Comparison of ENCODE assay signal across 8 cellular contexts in the genomic region with DNA sequence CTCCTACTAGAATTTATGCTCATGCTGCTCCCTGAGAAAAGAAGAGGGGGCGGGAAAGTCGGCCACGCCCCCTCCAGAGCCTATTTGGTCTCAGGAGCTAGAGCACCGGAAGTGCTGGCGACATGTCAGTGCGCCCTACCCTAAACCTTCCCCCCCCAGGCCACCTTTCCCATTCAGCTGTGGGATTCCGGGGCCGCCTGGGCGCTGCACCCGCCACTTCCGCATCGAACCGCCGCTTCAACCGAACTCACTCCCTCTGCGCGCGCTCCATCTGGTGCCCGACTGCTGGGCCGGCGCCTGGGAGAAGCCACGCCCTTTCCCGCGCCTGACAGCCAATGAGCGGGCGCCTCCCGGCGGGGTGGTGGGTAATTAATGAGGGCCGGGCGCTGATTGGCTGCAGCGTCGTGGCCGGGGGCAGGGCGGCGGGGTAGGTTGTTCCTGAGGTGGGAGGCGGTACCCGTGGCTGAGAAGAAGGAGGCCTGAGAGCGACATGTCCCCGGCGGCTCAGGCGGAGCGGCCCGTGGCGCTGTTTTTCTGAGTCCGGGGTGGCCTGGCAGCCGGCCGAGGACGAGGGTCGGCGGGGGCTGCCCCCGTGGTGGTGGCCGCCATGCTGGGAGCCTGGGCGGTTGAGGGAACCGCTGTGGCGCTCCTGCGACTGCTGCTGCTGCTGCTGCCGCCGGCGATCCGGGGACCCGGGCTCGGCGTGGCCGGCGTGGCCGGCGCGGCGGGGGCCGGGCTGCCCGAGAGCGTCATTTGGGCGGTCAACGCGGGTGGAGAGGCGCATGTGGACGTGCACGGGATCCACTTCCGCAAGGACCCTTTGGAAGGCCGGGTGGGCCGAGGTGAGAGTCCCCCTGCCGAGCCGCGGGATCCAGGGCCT. TPM values are rescaled to one million over a fixed set of nuclear protein-coding genes. Genes with fewer than 3 reads are reported as not detected.
DNase-seq lines count a peak whose midpoint lies in the region; ATAC-seq and TF ChIP-seq lines count a peak whose summit lies in the region.

A gene with protein sequence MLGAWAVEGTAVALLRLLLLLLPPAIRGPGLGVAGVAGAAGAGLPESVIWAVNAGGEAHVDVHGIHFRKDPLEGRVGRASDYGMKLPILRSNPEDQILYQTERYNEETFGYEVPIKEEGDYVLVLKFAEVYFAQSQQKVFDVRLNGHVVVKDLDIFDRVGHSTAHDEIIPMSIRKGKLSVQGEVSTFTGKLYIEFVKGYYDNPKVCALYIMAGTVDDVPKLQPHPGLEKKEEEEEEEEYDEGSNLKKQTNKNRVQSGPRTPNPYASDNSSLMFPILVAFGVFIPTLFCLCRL (plus strand): TSS at position 460 of the 880 bp plus-strand sequence. CDS start 148 bp downstream, at position 608.

- H3K9me2 ChIP-seq in GM23338 (ENCODE audit: insufficient read depth): no peaks in the 10 kb centered on the region

- peak within 1 kb of the TSS; percentile 92 for H2AFZ ChIP-seq in GM23338

- POLR2A ChIA-PET in naive thymus-derived CD4-positive, alpha-beta T cell (lab: Charles Lee): interaction anchor here (0.6 to 1.5 kb wide), 4 partner anchors 39 to 396 kb away, joined by 3 read pairs; a partner anchor contains a TSS

- H3K4me3 ChIP-seq in GM23338: peak within 1 kb of the TSS; percentile 99
- H3K4me3 ChIP-seq in naive thymus-derived CD4-positive, alpha-beta T cell (ENCODE audit: low read length): peak within 1 kb of the TSS; percentile 99

- no peaks in the 10 kb centered on the region for H3K36me3 ChIP-seq in GM23338 (ENCODE audit: insufficient read depth)
- H3K36me3 ChIP-seq in naive thymus-derived CD4-positive, alpha-beta T cell (ENCODE audit: control insufficient read depth in 2 of 3, insufficient read depth in 3 of 3, low read length in 3 of 3): no peaks in the 10 kb centered on the region

- H3K4me1 ChIP-seq in GM23338 (ENCODE audit: insufficient read depth): peaks cover 36% of the 10 kb centered on the region
- peaks cover 12 to 22% of the 10 kb centered on the region in 2 donors for H3K4me1 ChIP-seq in naive thymus-derived CD4-positive, alpha-beta T cell (ENCODE audit: control insufficient read depth in 2 of 2, insufficient read depth in 2 of 2, low read length in 2 of 2)

- H3F3A ChIP-seq in GM23338 (replicated peaks; ENCODE audit: low read depth): peaks cover 12% of the 10 kb centered on the region

- H3K9me3 Mint-ChIP-seq in GM23338: no peaks in the 10 kb centered on the region
- H3K9me3 Mint-ChIP-seq in naive thymus-derived CD4-positive, alpha-beta T cell: peaks cover 0 to 3% (median 0%) of the 10 kb centered on the region in 11 donors
- H3K9me3 Mint-ChIP-seq in stimulated activated naive B cell treated with anti-CD40 and anti-IgM and Interleukin-4, amounts not matched to agents 10 μg/mL and 1 μg/mL and 100 μg/mL, for 72 hours: peaks cover 0 to 2% of the 10 kb centered on the region in 2 donors

- DNase-seq in EL (peak; percentile 98), GM23338 (ENCODE audit: low spot score) (peak; percentile 98), LHCN-M2 (ENCODE audit: low read depth) (peak; percentile 97), RPMI8226 (peak; percentile 99), fibroblast of gingiva (ENCODE audit: low read depth) (peak; percentile 98)
- peak; percentile 97 to 100 for DNase-seq in activated T-helper 1 cell treated with anti-CD3 and anti-CD28 coated beads, Interleukin-2, amount 50 U/mL, for 16 hours (ENCODE audit: low read depth in 1 of 2, low spot score in 1 of 2)
- DNase-seq in naive thymus-derived CD4-positive, alpha-beta T cell: peak; percentile 98 to 100 (median 99)
- DNase-seq in stimulated activated naive B cell treated with anti-CD40 and anti-IgM and Interleukin-4, amounts not matched to agents 10 μg/mL and 1 μg/mL and 100 μg/mL, for 72 hours: peak; percentile 99

- peak in 1 of 2 experiments; percentile 47; a peak in 2 of 4 replicates for TF ChIP-seq CTCF in GM23338 (conservative IDR thresholded peaks at IDR 0.05; ENCODE audit: low read depth in 2 of 2)

- peaks cover 35% of the 10 kb centered on the region for H3K4me1 Mint-ChIP-seq in GM23338
- peaks cover 22 to 53% (median 41%) of the 10 kb centered on the region in 7 donors for H3K4me1 Mint-ChIP-seq in naive thymus-derived CD4-positive, alpha-beta T cell
- peaks cover 27 to 65% of the 10 kb centered on the region in 2 donors for H3K4me1 Mint-ChIP-seq in stimulated activated naive B cell treated with anti-CD40 and anti-IgM and Interleukin-4, amounts not matched to agents 10 μg/mL and 1 μg/mL and 100 μg/mL, for 72 hours

- no peaks in the 10 kb centered on the region for H3K27me3 ChIP-seq in GM23338 (ENCODE audit: insufficient read depth)
- H3K27me3 ChIP-seq in naive thymus-derived CD4-positive, alpha-beta T cell (ENCODE audit: control insufficient read depth in 2 of 2, insufficient read depth in 2 of 2, low read length in 2 of 2): no peaks in the 10 kb centered on the region

- CTCF ChIA-PET in naive thymus-derived CD4-positive, alpha-beta T cell (lab: Charles Lee): interaction anchor here (2.7 to 3.2 kb wide), 2 partner anchors 38 to 41 kb away, joined by 6 to 11 read pairs; no protein-coding TSS in a partner anchor

- peak within 1 kb of the TSS; percentile 99 for H3K27ac ChIP-seq in GM23338 (ENCODE audit: low read depth)
- H3K27ac ChIP-seq in naive thymus-derived CD4-positive, alpha-beta T cell (ENCODE audit: low read depth, low read length): peak within 1 kb of the TSS; percentile 77

- H3K4me3 Mint-ChIP-seq in GM23338: peak within 1 kb of the TSS; percentile 94
- peak within 1 kb of the TSS; percentile 90 to 95 (median 94) for H3K4me3 Mint-ChIP-seq in naive thymus-derived CD4-positive, alpha-beta T cell
- peak within 1 kb of the TSS; percentile 93 to 96 for H3K4me3 Mint-ChIP-seq in stimulated activated naive B cell treated with anti-CD40 and anti-IgM and Interleukin-4, amounts not matched to agents 10 μg/mL and 1 μg/mL and 100 μg/mL, for 72 hours

- intact Hi-C loops in naive thymus-derived CD4-positive, alpha-beta T cell (cut with micrococcal nuclease): loop anchor here (1.0 to 5.0 kb wide), 28 partner anchors 23 to 1840 kb away; a partner anchor contains a TSS

- peak within 1 kb of the TSS; percentile 95 for H3K4me2 ChIP-seq in GM23338

- peak within 1 kb of the TSS; percentile 97 for H3K27ac Mint-ChIP-seq in GM23338
- peak within 1 kb of the TSS; percentile 91 to 97 (median 95) for H3K27ac Mint-ChIP-seq in naive thymus-derived CD4-positive, alpha-beta T cell
- H3K27ac Mint-ChIP-seq in stimulated activated naive B cell treated with anti-CD40 and anti-IgM and Interleukin-4, amounts not matched to agents 10 μg/mL and 1 μg/mL and 100 μg/mL, for 72 hours: peak within 1 kb of the TSS; percentile 98

- H3K9me3 ChIP-seq in naive thymus-derived CD4-positive, alpha-beta T cell (ENCODE audit: control insufficient read depth in 2 of 3, low read length in 3 of 3): no peaks in the 10 kb centered on the region

- H3K27me3 Mint-ChIP-seq in GM23338 (ENCODE audit: insufficient read depth, low read depth, poor library complexity): no peaks in the 10 kb centered on the region
- H3K27me3 Mint-ChIP-seq in naive thymus-derived CD4-positive, alpha-beta T cell: peaks cover 0 to 3% (median 0%) of the 10 kb centered on the region in 5 donors
- H3K27me3 Mint-ChIP-seq in stimulated activated naive B cell treated with anti-CD40 and anti-IgM and Interleukin-4, amounts not matched to agents 10 μg/mL and 1 μg/mL and 100 μg/mL, for 72 hours: no peaks in the 10 kb centered on the region

- peaks cover 36% of the 10 kb centered on the region for H4K20me1 ChIP-seq in GM23338 (replicated peaks; ENCODE audit: insufficient read depth)

- peak; percentile 85 for ATAC-seq in GM23338
- peak; percentile 88 for ATAC-seq in naive thymus-derived CD4-positive, alpha-beta T cell
- peak; percentile 79 to 82 for ATAC-seq in stimulated activated naive B cell treated with anti-CD40 and anti-IgM and Interleukin-4, amounts not matched to agents 10 μg/mL and 1 μg/mL and 100 μg/mL, for 72 hours (replicated peaks)

- peaks cover 47% of the 10 kb centered on the region for H3K79me2 ChIP-seq in GM23338 (replicated peaks; ENCODE audit: insufficient read depth)

- no peaks in the 10 kb centered on the region; the same call in 2 of the 3 replicates for H3K36me3 Mint-ChIP-seq in GM23338 (ENCODE audit: low read depth)
- H3K36me3 Mint-ChIP-seq in naive thymus-derived CD4-positive, alpha-beta T cell: peaks cover 0 to 5% (median 0%) of the 10 kb centered on the region in 5 donors
- peaks cover 3 to 4% of the 10 kb centered on the region in 2 donors for H3K36me3 Mint-ChIP-seq in stimulated activated naive B cell treated with anti-CD40 and anti-IgM and Interleukin-4, amounts not matched to agents 10 μg/mL and 1 μg/mL and 100 μg/mL, for 72 hours

TF ChIP-seq in GM23338, 12 proteins besides CTCF, POLR2A, EP300 and RAD21 (continues in another document):
- TF ChIP-seq, protein P1, sequence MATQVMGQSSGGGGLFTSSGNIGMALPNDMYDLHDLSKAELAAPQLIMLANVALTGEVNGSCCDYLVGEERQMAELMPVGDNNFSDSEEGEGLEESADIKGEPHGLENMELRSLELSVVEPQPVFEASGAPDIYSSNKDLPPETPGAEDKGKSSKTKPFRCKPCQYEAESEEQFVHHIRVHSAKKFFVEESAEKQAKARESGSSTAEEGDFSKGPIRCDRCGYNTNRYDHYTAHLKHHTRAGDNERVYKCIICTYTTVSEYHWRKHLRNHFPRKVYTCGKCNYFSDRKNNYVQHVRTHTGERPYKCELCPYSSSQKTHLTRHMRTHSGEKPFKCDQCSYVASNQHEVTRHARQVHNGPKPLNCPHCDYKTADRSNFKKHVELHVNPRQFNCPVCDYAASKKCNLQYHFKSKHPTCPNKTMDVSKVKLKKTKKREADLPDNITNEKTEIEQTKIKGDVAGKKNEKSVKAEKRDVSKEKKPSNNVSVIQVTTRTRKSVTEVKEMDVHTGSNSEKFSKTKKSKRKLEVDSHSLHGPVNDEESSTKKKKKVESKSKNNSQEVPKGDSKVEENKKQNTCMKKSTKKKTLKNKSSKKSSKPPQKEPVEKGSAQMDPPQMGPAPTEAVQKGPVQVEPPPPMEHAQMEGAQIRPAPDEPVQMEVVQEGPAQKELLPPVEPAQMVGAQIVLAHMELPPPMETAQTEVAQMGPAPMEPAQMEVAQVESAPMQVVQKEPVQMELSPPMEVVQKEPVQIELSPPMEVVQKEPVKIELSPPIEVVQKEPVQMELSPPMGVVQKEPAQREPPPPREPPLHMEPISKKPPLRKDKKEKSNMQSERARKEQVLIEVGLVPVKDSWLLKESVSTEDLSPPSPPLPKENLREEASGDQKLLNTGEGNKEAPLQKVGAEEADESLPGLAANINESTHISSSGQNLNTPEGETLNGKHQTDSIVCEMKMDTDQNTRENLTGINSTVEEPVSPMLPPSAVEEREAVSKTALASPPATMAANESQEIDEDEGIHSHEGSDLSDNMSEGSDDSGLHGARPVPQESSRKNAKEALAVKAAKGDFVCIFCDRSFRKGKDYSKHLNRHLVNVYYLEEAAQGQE (IDR thresholded peaks at IDR 0.05; ENCODE audit: unreplicated experiment): no peak
- TF ChIP-seq EZH2phosphoT487 (IDR thresholded peaks at IDR 0.05; ENCODE audit: unreplicated experiment): no peak

RNA-seq across cellular contexts. Expression of the gene that starts here (rescaled TPM):
- 217 and 225 TPM in 2 replicates for total RNA-seq in GM23338 (2014; rRNA removed; shearing (Covaris generic))
- polyA plus RNA-seq in GM23338 (2016; fragmentation: Nextera tagmentation; extraction: Ambion mirVana): 257 and 264 TPM in 2 replicates
- 139 and 140 TPM in 2 replicates for total RNA-seq in LHCN-M2 (2014; rRNA removed)
- 75.2 TPM for polyA plus RNA-seq in LHCN-M2 (2012)
- 100 to 1,000 TPM in 1 of 5 experiments, 10 to 100 TPM in 4; 27.6 to 132 (median 57.6) TPM for total RNA-seq in naive thymus-derived CD4-positive, alpha-beta T cell
- 10 to 100 TPM; 24.5 to 41.6 TPM for polyA plus RNA-seq in naive thymus-derived CD4-positive, alpha-beta T cell

Comparison
In these comparisons a context has a peak if more than half of its experiments do, and no peak if none do; other contexts are left out.
1. Peak in every context shown above with its lines: DNase-seq, ATAC-seq, H3K4me3 ChIP-seq and H3K27ac ChIP-seq.